1 cellular context compared by ENCODE assay signal in the genomic region with DNA sequence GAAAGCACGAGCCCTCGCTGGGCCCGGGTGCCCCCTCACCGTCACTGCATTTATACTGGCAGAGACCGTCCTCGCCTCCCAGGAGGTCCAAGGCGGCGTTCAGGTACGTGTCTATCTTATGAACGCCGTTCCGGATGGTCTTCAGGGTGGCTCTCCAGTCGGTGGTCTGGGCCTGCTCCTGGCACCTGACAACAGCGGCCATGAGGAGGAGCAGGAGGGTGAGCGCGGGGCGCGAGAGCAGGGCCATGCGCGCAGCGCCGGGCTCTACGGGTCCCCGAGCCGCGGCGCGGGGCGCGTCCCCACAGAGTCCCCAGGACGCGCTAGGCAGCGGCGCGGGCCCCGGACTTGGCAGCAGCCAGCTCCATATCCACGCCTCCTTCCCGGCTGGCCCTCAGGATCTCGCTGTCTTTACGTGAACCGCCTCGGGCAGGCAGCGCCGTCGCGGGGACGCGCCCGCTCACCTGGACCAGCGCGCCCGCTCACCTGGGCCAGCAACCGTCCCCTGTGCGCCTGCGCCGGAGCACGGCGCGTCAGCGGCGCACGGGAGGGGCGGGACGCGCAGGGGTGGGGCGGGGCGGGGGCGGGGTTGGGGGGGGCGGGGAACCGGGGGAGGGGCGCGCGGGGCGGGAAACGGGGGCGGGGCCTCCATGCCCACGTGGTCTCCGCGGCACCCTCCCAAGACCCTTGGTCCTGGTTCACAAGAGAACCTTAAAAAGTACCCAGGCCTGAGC.
TF ChIP-seq lines count a peak whose summit lies in the region.

A gene (minus strand): TSS at position 508 of the 731 bp plus-strand sequence. CDS start 261 bp downstream, at position 247.

TF ChIP-seq in HepG2, 621 proteins besides CTCF, POLR2A, EP300 and RAD21 (continued from another document and continues in another):
- TF ChIP-seq, protein P1, sequence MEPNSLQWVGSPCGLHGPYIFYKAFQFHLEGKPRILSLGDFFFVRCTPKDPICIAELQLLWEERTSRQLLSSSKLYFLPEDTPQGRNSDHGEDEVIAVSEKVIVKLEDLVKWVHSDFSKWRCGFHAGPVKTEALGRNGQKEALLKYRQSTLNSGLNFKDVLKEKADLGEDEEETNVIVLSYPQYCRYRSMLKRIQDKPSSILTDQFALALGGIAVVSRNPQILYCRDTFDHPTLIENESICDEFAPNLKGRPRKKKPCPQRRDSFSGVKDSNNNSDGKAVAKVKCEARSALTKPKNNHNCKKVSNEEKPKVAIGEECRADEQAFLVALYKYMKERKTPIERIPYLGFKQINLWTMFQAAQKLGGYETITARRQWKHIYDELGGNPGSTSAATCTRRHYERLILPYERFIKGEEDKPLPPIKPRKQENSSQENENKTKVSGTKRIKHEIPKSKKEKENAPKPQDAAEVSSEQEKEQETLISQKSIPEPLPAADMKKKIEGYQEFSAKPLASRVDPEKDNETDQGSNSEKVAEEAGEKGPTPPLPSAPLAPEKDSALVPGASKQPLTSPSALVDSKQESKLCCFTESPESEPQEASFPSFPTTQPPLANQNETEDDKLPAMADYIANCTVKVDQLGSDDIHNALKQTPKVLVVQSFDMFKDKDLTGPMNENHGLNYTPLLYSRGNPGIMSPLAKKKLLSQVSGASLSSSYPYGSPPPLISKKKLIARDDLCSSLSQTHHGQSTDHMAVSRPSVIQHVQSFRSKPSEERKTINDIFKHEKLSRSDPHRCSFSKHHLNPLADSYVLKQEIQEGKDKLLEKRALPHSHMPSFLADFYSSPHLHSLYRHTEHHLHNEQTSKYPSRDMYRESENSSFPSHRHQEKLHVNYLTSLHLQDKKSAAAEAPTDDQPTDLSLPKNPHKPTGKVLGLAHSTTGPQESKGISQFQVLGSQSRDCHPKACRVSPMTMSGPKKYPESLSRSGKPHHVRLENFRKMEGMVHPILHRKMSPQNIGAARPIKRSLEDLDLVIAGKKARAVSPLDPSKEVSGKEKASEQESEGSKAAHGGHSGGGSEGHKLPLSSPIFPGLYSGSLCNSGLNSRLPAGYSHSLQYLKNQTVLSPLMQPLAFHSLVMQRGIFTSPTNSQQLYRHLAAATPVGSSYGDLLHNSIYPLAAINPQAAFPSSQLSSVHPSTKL (CRISPR knock-in tag; IDR thresholded peaks at IDR 0.05), result peak; percentile 43; the same call in 1 of the 2 replicates
- no peak for TF ChIP-seq ZBTB20 (CRISPR knock-in tag; IDR thresholded peaks at IDR 0.05; ENCODE audit: borderline replicate concordance, low read depth)
- no peak for TF ChIP-seq ISL2 (CRISPR knock-in tag; IDR thresholded peaks at IDR 0.05)
- TF ChIP-seq, protein P2, sequence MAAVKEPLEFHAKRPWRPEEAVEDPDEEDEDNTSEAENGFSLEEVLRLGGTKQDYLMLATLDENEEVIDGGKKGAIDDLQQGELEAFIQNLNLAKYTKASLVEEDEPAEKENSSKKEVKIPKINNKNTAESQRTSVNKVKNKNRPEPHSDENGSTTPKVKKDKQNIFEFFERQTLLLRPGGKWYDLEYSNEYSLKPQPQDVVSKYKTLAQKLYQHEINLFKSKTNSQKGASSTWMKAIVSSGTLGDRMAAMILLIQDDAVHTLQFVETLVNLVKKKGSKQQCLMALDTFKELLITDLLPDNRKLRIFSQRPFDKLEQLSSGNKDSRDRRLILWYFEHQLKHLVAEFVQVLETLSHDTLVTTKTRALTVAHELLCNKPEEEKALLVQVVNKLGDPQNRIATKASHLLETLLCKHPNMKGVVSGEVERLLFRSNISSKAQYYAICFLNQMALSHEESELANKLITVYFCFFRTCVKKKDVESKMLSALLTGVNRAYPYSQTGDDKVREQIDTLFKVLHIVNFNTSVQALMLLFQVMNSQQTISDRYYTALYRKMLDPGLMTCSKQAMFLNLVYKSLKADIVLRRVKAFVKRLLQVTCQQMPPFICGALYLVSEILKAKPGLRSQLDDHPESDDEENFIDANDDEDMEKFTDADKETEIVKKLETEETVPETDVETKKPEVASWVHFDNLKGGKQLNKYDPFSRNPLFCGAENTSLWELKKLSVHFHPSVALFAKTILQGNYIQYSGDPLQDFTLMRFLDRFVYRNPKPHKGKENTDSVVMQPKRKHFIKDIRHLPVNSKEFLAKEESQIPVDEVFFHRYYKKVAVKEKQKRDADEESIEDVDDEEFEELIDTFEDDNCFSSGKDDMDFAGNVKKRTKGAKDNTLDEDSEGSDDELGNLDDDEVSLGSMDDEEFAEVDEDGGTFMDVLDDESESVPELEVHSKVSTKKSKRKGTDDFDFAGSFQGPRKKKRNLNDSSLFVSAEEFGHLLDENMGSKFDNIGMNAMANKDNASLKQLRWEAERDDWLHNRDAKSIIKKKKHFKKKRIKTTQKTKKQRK (IDR thresholded peaks at IDR 0.05; ENCODE audit: low read length), result no peak
- TF ChIP-seq ZNF589 (CRISPR knock-in tag; conservative IDR thresholded peaks at IDR 0.05), result no peak
- TF ChIP-seq ZNF720 (CRISPR knock-in tag; IDR thresholded peaks at IDR 0.05), result no peak
- TF ChIP-seq YEATS2 (CRISPR knock-in tag; IDR thresholded peaks at IDR 0.05; ENCODE audit: borderline replicate concordance), result no peak; the same call in 1 of the 2 replicates
- TF ChIP-seq, protein P3, sequence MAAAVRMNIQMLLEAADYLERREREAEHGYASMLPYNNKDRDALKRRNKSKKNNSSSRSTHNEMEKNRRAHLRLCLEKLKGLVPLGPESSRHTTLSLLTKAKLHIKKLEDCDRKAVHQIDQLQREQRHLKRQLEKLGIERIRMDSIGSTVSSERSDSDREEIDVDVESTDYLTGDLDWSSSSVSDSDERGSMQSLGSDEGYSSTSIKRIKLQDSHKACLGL (CRISPR knock-in tag; IDR thresholded peaks at IDR 0.05), result peak; percentile 48; the same call in 1 of the 2 replicates
- peak; percentile 77; the same call in 1 of the 2 replicates for TF ChIP-seq ZNF790 (CRISPR knock-in tag; IDR thresholded peaks at IDR 0.05; ENCODE audit: borderline replicate concordance)
- no peak for TF ChIP-seq HDAC6 (IDR thresholded peaks at IDR 0.05; ENCODE audit: low read depth, low read length)
- TF ChIP-seq, protein P4, sequence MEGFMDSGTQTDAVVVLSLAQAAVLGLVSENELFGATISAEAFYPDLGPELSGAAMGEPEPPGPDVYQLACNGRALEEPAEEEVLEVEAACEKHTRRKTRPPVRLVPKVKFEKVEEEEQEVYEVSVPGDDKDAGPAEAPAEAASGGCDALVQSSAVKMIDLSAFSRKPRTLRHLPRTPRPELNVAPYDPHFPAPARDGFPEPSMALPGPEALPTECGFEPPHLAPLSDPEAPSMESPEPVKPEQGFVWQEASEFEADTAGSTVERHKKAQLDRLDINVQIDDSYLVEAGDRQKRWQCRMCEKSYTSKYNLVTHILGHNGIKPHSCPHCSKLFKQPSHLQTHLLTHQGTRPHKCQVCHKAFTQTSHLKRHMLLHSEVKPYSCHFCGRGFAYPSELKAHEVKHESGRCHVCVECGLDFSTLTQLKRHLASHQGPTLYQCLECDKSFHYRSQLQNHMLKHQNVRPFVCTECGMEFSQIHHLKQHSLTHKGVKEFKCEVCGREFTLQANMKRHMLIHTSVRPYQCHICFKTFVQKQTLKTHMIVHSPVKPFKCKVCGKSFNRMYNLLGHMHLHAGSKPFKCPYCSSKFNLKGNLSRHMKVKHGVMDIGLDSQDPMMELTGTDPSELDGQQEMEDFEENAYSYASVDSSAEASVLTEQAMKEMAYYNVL (CRISPR knock-in tag; IDR thresholded peaks at IDR 0.05; ENCODE audit: borderline replicate concordance), result no peak
- peak; percentile 62 for TF ChIP-seq ASH2L (IDR thresholded peaks at IDR 0.05; ENCODE audit: insufficient read length, low read depth, low read length)
- no peak for TF ChIP-seq ZNF3 (CRISPR knock-in tag; IDR thresholded peaks at IDR 0.05)
- no peak for TF ChIP-seq U2AF1 (optimal IDR thresholded peaks at IDR 0.05; ENCODE audit: low read depth, low read length)
- no peak for TF ChIP-seq HCFC1 (IDR thresholded peaks at IDR 0.05; ENCODE audit: low read depth, low read length)
- TF ChIP-seq, protein P5, sequence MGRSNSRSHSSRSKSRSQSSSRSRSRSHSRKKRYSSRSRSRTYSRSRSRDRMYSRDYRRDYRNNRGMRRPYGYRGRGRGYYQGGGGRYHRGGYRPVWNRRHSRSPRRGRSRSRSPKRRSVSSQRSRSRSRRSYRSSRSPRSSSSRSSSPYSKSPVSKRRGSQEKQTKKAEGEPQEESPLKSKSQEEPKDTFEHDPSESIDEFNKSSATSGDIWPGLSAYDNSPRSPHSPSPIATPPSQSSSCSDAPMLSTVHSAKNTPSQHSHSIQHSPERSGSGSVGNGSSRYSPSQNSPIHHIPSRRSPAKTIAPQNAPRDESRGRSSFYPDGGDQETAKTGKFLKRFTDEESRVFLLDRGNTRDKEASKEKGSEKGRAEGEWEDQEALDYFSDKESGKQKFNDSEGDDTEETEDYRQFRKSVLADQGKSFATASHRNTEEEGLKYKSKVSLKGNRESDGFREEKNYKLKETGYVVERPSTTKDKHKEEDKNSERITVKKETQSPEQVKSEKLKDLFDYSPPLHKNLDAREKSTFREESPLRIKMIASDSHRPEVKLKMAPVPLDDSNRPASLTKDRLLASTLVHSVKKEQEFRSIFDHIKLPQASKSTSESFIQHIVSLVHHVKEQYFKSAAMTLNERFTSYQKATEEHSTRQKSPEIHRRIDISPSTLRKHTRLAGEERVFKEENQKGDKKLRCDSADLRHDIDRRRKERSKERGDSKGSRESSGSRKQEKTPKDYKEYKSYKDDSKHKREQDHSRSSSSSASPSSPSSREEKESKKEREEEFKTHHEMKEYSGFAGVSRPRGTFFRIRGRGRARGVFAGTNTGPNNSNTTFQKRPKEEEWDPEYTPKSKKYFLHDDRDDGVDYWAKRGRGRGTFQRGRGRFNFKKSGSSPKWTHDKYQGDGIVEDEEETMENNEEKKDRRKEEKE (IDR thresholded peaks at IDR 0.05), result no peak
- TF ChIP-seq JUN (CRISPR knock-in tag; IDR thresholded peaks at IDR 0.05), result no peak
- no peak for TF ChIP-seq GTF2F1 (IDR thresholded peaks at IDR 0.05; ENCODE audit: low read length)
- no peak for TF ChIP-seq ZNF256 (CRISPR knock-in tag; conservative IDR thresholded peaks at IDR 0.05)
- TF ChIP-seq, protein P6, sequence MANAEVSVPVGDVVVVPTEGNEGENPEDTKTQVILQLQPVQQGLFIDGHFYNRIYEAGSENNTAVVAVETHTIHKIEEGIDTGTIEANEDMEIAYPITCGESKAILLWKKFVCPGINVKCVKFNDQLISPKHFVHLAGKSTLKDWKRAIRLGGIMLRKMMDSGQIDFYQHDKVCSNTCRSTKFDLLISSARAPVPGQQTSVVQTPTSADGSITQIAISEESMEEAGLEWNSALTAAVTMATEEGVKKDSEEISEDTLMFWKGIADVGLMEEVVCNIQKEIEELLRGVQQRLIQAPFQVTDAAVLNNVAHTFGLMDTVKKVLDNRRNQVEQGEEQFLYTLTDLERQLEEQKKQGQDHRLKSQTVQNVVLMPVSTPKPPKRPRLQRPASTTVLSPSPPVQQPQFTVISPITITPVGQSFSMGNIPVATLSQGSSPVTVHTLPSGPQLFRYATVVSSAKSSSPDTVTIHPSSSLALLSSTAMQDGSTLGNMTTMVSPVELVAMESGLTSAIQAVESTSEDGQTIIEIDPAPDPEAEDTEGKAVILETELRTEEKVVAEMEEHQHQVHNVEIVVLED (CRISPR knock-in tag; IDR thresholded peaks at IDR 0.05; ENCODE audit: borderline replicate concordance), result peak; percentile 91
- TF ChIP-seq ZBTB42 (CRISPR knock-in tag; IDR thresholded peaks at IDR 0.05), result no peak
- no peak for TF ChIP-seq ZNF335 (CRISPR knock-in tag; IDR thresholded peaks at IDR 0.05)
- no peak for TF ChIP-seq NFE2L2 (IDR thresholded peaks at IDR 0.05; ENCODE audit: low read length)
- no peak for TF ChIP-seq NCOA1 (CRISPR knock-in tag; IDR thresholded peaks at IDR 0.05)
- TF ChIP-seq SRSF9 (IDR thresholded peaks at IDR 0.05; ENCODE audit: borderline replicate concordance, insufficient read depth, low read depth, low read length, poor library complexity, severe bottlenecking), result no peak
- TF ChIP-seq ZNF44 (CRISPR knock-in tag; IDR thresholded peaks at IDR 0.05), result no peak
- TF ChIP-seq PHF21A (CRISPR knock-in tag; IDR thresholded peaks at IDR 0.05), result peak; percentile 29; the same call in 1 of the 2 replicates
- no peak for TF ChIP-seq NR2F1 (CRISPR knock-in tag; IDR thresholded peaks at IDR 0.05)
- TF ChIP-seq ESRRA (CRISPR knock-in tag; IDR thresholded peaks at IDR 0.05; ENCODE audit: low read depth), result no peak
- TF ChIP-seq, protein P7, sequence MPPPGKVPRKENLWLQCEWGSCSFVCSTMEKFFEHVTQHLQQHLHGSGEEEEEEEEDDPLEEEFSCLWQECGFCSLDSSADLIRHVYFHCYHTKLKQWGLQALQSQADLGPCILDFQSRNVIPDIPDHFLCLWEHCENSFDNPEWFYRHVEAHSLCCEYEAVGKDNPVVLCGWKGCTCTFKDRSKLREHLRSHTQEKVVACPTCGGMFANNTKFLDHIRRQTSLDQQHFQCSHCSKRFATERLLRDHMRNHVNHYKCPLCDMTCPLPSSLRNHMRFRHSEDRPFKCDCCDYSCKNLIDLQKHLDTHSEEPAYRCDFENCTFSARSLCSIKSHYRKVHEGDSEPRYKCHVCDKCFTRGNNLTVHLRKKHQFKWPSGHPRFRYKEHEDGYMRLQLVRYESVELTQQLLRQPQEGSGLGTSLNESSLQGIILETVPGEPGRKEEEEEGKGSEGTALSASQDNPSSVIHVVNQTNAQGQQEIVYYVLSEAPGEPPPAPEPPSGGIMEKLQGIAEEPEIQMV (CRISPR knock-in tag; IDR thresholded peaks at IDR 0.05; ENCODE audit: low read depth), result no peak; the same call in 1 of the 2 replicates
- no peak for TF ChIP-seq SMARCC2 (IDR thresholded peaks at IDR 0.05)
- peak; percentile 74 for TF ChIP-seq PHF8 (CRISPR knock-in tag; IDR thresholded peaks at IDR 0.05)
- TF ChIP-seq, protein P8, sequence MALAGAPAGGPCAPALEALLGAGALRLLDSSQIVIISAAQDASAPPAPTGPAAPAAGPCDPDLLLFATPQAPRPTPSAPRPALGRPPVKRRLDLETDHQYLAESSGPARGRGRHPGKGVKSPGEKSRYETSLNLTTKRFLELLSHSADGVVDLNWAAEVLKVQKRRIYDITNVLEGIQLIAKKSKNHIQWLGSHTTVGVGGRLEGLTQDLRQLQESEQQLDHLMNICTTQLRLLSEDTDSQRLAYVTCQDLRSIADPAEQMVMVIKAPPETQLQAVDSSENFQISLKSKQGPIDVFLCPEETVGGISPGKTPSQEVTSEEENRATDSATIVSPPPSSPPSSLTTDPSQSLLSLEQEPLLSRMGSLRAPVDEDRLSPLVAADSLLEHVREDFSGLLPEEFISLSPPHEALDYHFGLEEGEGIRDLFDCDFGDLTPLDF (CRISPR knock-in tag; IDR thresholded peaks at IDR 0.05), result peak; percentile 35; the same call in 1 of the 2 replicates
- no peak for TF ChIP-seq SMAD3 (CRISPR knock-in tag; IDR thresholded peaks at IDR 0.05)
- TF ChIP-seq, protein P9, sequence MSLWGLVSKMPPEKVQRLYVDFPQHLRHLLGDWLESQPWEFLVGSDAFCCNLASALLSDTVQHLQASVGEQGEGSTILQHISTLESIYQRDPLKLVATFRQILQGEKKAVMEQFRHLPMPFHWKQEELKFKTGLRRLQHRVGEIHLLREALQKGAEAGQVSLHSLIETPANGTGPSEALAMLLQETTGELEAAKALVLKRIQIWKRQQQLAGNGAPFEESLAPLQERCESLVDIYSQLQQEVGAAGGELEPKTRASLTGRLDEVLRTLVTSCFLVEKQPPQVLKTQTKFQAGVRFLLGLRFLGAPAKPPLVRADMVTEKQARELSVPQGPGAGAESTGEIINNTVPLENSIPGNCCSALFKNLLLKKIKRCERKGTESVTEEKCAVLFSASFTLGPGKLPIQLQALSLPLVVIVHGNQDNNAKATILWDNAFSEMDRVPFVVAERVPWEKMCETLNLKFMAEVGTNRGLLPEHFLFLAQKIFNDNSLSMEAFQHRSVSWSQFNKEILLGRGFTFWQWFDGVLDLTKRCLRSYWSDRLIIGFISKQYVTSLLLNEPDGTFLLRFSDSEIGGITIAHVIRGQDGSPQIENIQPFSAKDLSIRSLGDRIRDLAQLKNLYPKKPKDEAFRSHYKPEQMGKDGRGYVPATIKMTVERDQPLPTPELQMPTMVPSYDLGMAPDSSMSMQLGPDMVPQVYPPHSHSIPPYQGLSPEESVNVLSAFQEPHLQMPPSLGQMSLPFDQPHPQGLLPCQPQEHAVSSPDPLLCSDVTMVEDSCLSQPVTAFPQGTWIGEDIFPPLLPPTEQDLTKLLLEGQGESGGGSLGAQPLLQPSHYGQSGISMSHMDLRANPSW (CRISPR knock-in tag; IDR thresholded peaks at IDR 0.05; ENCODE audit: borderline replicate concordance), result peak; percentile 45; the same call in 1 of the 2 replicates
- TF ChIP-seq ZNF432 (CRISPR knock-in tag; IDR thresholded peaks at IDR 0.05; ENCODE audit: borderline replicate concordance), result no peak
- TF ChIP-seq HHEX (CRISPR knock-in tag; IDR thresholded peaks at IDR 0.05), result no peak
